In the genomic region with DNA sequence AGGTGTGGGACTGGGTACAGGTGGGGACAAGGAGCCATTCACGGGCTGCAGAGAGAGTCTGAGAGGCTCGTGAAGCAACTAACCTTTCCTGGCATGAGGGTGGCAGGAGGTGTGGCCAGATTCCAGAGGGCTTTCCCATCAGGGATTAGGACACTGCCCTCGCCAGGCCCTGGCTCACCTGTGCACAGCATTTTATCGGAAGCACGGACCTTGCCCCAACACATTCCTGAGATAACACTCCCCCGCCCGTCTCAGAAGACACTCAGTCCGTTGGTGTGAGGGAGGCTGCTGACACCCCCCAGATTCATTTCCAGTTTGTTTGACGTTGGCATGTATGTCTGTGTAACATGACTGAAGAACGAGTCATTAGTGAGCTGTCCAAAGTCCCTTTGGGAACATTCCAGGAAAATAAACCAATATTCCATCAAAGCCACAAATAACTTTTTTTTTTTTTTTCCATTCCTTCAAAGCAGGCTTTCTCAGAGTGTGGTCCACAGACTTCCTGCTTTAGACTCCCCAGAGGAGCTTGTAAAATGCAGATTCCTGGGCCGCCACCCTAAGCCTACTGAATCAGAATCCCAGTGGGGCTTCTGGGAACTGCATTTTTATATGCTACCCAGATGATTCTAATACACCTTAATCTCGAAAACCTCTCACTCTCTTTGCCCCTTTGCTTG, we compare ENCODE assay signal across 1 cellular context.
TF ChIP-seq lines count a peak whose summit lies in the region.

No MANE protein-coding gene starts in this region.

TF ChIP-seq in HepG2, 621 proteins besides CTCF, POLR2A, EP300 and RAD21 (continued from another document and continues in another):
- TF ChIP-seq, protein P1, sequence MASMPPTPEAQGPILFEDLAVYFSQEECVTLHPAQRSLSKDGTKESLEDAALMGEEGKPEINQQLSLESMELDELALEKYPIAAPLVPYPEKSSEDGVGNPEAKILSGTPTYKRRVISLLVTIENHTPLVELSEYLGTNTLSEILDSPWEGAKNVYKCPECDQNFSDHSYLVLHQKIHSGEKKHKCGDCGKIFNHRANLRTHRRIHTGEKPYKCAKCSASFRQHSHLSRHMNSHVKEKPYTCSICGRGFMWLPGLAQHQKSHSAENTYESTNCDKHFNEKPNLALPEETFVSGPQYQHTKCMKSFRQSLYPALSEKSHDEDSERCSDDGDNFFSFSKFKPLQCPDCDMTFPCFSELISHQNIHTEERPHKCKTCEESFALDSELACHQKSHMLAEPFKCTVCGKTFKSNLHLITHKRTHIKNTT (CRISPR knock-in tag; IDR thresholded peaks at IDR 0.05): no peak
- TF ChIP-seq ZNF607 (CRISPR knock-in tag; IDR thresholded peaks at IDR 0.05; ENCODE audit: borderline replicate concordance) (no peak), BORCS8-MEF2B (CRISPR knock-in tag; IDR thresholded peaks at IDR 0.05) (no peak), RXRB (CRISPR knock-in tag; IDR thresholded peaks at IDR 0.05; ENCODE audit: borderline replicate concordance) (peak; percentile 66), ZFX (CRISPR knock-in tag; IDR thresholded peaks at IDR 0.05; ENCODE audit: low read depth) (no peak), TRIM24 (CRISPR knock-in tag; IDR thresholded peaks at IDR 0.05) (no peak), HHEX (CRISPR knock-in tag; IDR thresholded peaks at IDR 0.05) (no peak), MED1 (CRISPR knock-in tag; IDR thresholded peaks at IDR 0.05) (peak; percentile 78), HOXA7 (CRISPR knock-in tag; IDR thresholded peaks at IDR 0.05) (no peak), ZNF350 (CRISPR knock-in tag; IDR thresholded peaks at IDR 0.05; ENCODE audit: borderline replicate concordance, low read depth) (no peak), ATM (IDR thresholded peaks at IDR 0.05; ENCODE audit: borderline replicate concordance) (no peak), TFDP2 (CRISPR knock-in tag; IDR thresholded peaks at IDR 0.05) (no peak), ATF1 (CRISPR knock-in tag; IDR thresholded peaks at IDR 0.05) (peak; percentile 39; the same call in 1 of the 2 replicates), KMT2A (CRISPR knock-in tag; IDR thresholded peaks at IDR 0.05) (no peak), FOXO1 (CRISPR knock-in tag; IDR thresholded peaks at IDR 0.05) (peak; percentile 57; the same call in 1 of the 2 replicates), CENPBD1 (CRISPR knock-in tag; IDR thresholded peaks at IDR 0.05; ENCODE audit: borderline replicate concordance, low read depth) (no peak), ZNF317 (CRISPR knock-in tag; IDR thresholded peaks at IDR 0.05) (no peak), ZSCAN29 (CRISPR knock-in tag; conservative IDR thresholded peaks at IDR 0.05) (no peak), JUN (CRISPR knock-in tag; IDR thresholded peaks at IDR 0.05) (peak; percentile 83), ATF2 (CRISPR knock-in tag; IDR thresholded peaks at IDR 0.05) (no peak), HOXA3 (CRISPR knock-in tag; IDR thresholded peaks at IDR 0.05) (peak; percentile 38; the same call in 1 of the 2 replicates), XBP1 (CRISPR knock-in tag; IDR thresholded peaks at IDR 0.05) (no peak), ARNT (IDR thresholded peaks at IDR 0.05) (no peak), ZFP91 (CRISPR knock-in tag; IDR thresholded peaks at IDR 0.05; ENCODE audit: borderline replicate concordance) (peak; percentile 40), REST (IDR thresholded peaks at IDR 0.05; ENCODE audit: borderline replicate concordance in 1 of 2, low read depth in 1 of 2, low read length in 2 of 2) (no peak), GFI1 (CRISPR knock-in tag; IDR thresholded peaks at IDR 0.05; ENCODE audit: borderline replicate concordance) (0 out of 2 replicates have a peak, but pooled peaks have one; percentile 61), MXD4 (CRISPR knock-in tag; IDR thresholded peaks at IDR 0.05) (no peak), ZSCAN12 (CRISPR knock-in tag; IDR thresholded peaks at IDR 0.05) (no peak), THAP7 (CRISPR knock-in tag; IDR thresholded peaks at IDR 0.05) (no peak), SNRNP70 (IDR thresholded peaks at IDR 0.05; ENCODE audit: low read depth, low read length) (no peak), RBFOX2 (IDR thresholded peaks at IDR 0.05; ENCODE audit: low read depth, low read length) (no peak), ZNF674 (CRISPR knock-in tag; IDR thresholded peaks at IDR 0.05; ENCODE audit: low read depth) (no peak), ZNF788 (CRISPR knock-in tag; IDR thresholded peaks at IDR 0.05; ENCODE audit: borderline replicate concordance) (no peak; the same call in 1 of the 2 replicates), ATRX (CRISPR knock-in tag; IDR thresholded peaks at IDR 0.05; ENCODE audit: borderline replicate concordance) (no peak), CREM (IDR thresholded peaks at IDR 0.05) (peak; percentile 72), CREM (CRISPR knock-in tag; IDR thresholded peaks at IDR 0.05) (no peak)
- TF ChIP-seq, protein P2, sequence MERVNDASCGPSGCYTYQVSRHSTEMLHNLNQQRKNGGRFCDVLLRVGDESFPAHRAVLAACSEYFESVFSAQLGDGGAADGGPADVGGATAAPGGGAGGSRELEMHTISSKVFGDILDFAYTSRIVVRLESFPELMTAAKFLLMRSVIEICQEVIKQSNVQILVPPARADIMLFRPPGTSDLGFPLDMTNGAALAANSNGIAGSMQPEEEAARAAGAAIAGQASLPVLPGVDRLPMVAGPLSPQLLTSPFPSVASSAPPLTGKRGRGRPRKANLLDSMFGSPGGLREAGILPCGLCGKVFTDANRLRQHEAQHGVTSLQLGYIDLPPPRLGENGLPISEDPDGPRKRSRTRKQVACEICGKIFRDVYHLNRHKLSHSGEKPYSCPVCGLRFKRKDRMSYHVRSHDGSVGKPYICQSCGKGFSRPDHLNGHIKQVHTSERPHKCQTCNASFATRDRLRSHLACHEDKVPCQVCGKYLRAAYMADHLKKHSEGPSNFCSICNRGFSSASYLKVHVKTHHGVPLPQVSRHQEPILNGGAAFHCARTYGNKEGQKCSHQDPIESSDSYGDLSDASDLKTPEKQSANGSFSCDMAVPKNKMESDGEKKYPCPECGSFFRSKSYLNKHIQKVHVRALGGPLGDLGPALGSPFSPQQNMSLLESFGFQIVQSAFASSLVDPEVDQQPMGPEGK (CRISPR knock-in tag; IDR thresholded peaks at IDR 0.05): peak; percentile 97
- TF ChIP-seq, protein P3, sequence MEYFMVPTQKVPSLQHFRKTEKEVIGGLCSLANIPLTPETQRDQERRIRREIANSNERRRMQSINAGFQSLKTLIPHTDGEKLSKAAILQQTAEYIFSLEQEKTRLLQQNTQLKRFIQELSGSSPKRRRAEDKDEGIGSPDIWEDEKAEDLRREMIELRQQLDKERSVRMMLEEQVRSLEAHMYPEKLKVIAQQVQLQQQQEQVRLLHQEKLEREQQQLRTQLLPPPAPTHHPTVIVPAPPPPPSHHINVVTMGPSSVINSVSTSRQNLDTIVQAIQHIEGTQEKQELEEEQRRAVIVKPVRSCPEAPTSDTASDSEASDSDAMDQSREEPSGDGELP (IDR thresholded peaks at IDR 0.05; ENCODE audit: borderline replicate concordance, low read depth): peak; percentile 66; the same call in 1 of the 2 replicates
- TF ChIP-seq, protein P4, sequence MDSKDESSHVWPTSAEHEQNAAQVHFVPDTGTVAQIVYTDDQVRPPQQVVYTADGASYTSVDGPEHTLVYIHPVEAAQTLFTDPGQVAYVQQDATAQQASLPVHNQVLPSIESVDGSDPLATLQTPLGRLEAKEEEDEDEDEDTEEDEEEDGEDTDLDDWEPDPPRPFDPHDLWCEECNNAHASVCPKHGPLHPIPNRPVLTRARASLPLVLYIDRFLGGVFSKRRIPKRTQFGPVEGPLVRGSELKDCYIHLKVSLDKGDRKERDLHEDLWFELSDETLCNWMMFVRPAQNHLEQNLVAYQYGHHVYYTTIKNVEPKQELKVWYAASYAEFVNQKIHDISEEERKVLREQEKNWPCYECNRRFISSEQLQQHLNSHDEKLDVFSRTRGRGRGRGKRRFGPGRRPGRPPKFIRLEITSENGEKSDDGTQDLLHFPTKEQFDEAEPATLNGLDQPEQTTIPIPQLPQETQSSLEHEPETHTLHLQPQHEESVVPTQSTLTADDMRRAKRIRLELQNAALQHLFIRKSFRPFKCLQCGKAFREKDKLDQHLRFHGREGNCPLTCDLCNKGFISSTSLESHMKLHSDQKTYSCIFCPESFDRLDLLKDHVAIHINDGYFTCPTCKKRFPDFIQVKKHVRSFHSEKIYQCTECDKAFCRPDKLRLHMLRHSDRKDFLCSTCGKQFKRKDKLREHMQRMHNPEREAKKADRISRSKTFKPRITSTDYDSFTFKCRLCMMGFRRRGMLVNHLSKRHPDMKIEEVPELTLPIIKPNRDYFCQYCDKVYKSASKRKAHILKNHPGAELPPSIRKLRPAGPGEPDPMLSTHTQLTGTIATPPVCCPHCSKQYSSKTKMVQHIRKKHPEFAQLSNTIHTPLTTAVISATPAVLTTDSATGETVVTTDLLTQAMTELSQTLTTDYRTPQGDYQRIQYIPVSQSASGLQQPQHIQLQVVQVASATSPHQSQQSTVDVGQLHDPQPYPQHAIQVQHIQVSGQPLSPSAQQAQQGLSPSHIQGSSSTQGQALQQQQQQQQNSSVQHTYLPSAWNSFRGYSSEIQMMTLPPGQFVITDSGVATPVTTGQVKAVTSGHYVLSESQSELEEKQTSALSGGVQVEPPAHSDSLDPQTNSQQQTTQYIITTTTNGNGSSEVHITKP (CRISPR knock-in tag; IDR thresholded peaks at IDR 0.05; ENCODE audit: low read depth): peak; percentile 67; the same call in 1 of the 2 replicates
- TF ChIP-seq, protein P5, sequence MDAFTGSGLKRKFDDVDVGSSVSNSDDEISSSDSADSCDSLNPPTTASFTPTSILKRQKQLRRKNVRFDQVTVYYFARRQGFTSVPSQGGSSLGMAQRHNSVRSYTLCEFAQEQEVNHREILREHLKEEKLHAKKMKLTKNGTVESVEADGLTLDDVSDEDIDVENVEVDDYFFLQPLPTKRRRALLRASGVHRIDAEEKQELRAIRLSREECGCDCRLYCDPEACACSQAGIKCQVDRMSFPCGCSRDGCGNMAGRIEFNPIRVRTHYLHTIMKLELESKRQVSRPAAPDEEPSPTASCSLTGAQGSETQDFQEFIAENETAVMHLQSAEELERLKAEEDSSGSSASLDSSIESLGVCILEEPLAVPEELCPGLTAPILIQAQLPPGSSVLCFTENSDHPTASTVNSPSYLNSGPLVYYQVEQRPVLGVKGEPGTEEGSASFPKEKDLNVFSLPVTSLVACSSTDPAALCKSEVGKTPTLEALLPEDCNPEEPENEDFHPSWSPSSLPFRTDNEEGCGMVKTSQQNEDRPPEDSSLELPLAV (CRISPR knock-in tag; conservative IDR thresholded peaks at IDR 0.05; ENCODE audit: low read depth): no peak
